In the genomic region with DNA sequence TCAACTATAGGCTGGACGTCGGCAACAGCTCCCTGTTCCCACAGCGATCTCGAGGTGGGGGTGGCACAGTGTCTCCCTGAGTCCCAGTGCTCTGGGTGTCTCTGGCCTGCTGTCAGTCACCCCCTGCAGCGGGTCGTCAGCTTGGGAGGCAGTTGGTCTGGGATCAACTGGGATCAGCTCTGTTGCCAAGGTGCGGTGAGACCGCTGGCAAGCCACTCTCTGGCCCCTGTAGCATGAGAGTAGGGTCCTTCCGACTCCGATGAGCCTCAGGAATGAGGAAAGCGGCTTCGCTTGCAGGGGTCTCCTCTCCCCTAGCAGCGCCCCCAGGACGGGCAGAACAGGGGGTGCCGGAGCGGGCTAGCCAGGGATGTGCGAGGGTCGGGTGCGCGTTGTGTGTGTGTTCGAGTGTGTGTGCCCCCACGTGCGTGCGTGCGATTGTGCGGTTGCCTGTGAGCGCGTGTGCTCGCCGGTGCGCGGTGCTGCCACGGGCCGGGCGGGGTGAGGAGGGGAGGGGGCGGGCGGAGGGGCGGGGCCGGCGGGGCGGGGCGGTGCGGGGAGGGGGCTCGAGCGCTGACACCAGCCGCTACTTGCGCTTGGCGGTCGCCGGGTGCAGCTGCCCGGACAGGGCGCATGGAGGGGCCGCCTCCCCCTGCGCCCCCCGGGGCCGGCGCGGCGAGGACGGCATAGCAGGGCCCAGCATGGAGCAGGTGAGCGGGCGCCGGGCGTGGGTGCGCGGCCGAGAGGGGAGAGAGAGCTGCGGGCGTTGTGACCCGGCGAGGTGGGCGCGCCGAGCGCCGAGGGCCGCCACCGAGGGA, we compare ENCODE assay signal across 10 cellular contexts. TPM values are rescaled to one million over a fixed set of nuclear protein-coding genes. Genes with fewer than 3 reads are reported as not detected.
DNase-seq lines count a peak whose midpoint lies in the region; ATAC-seq and TF ChIP-seq lines count a peak whose summit lies in the region.
"Had no signal": no experiment of that assay in that cellular context is flagged by ENCODE, and none has a peak within 500 bp of the region (broad histone marks: within the 10 kb centered on the region; RNA-seq: fewer than 3 reads in every experiment).

No MANE protein-coding gene starts in this region.

- peaks cover 3% of the 10 kb centered on the region for H3K4me1 Mint-ChIP-seq in CD8-positive, alpha-beta T cell (ENCODE audit: low read depth)
- H3K4me1 Mint-ChIP-seq in dendritic cell treated with granulocyte-macrophage colony-stimulating factor and Interleukin-4, amounts not matched to agents 40 ng/mL and 50 ng/mL, for 4 days (ENCODE audit: low read depth): peaks cover 31% of the 10 kb centered on the region

- no peaks in the 10 kb centered on the region for H3K9me3 ChIP-seq in CD8-positive, alpha-beta T cell (ENCODE audit: low read length)
- H3K9me3 ChIP-seq in trophoblast cell (ENCODE audit: insufficient read depth, low read depth, low read length): peaks cover 4% of the 10 kb centered on the region

- no peak overlapping the region for H4K8ac ChIP-seq in trophoblast cell (ENCODE audit: low read depth, low read length)

- H4K91ac ChIP-seq in trophoblast cell (ENCODE audit: low read depth, low read length): no peak overlapping the region

- H3K27ac ChIP-seq in CD8-positive, alpha-beta T cell (ENCODE audit: low read depth, low read length): no peak overlapping the region
- no peak overlapping the region for H3K27ac ChIP-seq in trophoblast cell (ENCODE audit: low read depth, low read length)

- no peak for DNase-seq in CD8-positive, alpha-beta T cell
- DNase-seq in HEK293T (ENCODE audit: extremely low spot score): peak; percentile 27
- no peak for DNase-seq in trophoblast cell
- DNase-seq in stimulated activated CD4-positive, alpha-beta T cell treated with anti-CD3 and anti-CD28 coated beads, Interleukin-2, amount 100 ng/mL, for 48 hours: no peak
- DNase-seq in pons (ENCODE audit: low spot score): no peak
- DNase-seq: hippocampal formation had no signal

- peaks cover 17% of the 10 kb centered on the region for H3K27me3 ChIP-seq in CD8-positive, alpha-beta T cell (ENCODE audit: insufficient read depth, low read length)
- peaks cover 28% of the 10 kb centered on the region for H3K27me3 ChIP-seq in trophoblast cell (ENCODE audit: insufficient read depth, low read length)

- no peaks in the 10 kb centered on the region for H3K36me3 ChIP-seq in CD8-positive, alpha-beta T cell (ENCODE audit: insufficient read depth, low read length)
- H3K36me3 ChIP-seq in trophoblast cell (ENCODE audit: control insufficient read depth in 1 of 2, insufficient read depth in 2 of 2, low read length in 2 of 2): no peaks in the 10 kb centered on the region

- H3K79me1 ChIP-seq in trophoblast cell (ENCODE audit: low read length): peaks cover 3% of the 10 kb centered on the region

- no peak overlapping the region for H3K18ac ChIP-seq in trophoblast cell (ENCODE audit: low read length)

- H4K12ac ChIP-seq in trophoblast cell (ENCODE audit: low read depth, low read length): no peak overlapping the region

- no peak for ATAC-seq in CD8-positive, alpha-beta T cell
- ATAC-seq in GM19463 (IDR thresholded peaks at IDR 0.05; ENCODE audit: unreplicated experiment) (no peak), HG02610 (IDR thresholded peaks at IDR 0.05; ENCODE audit: unreplicated experiment) (no peak)
- ATAC-seq: K562 had no signal

- H2BK120ac ChIP-seq in trophoblast cell (ENCODE audit: insufficient read depth, low read length, poor library complexity): no peak overlapping the region

- no peaks in the 10 kb centered on the region for H3K9me3 Mint-ChIP-seq in CD8-positive, alpha-beta T cell
- no peaks in the 10 kb centered on the region for H3K9me3 Mint-ChIP-seq in dendritic cell treated with granulocyte-macrophage colony-stimulating factor and Interleukin-4, amounts not matched to agents 40 ng/mL and 50 ng/mL, for 4 days

- H3K27me3 Mint-ChIP-seq in CD8-positive, alpha-beta T cell (ENCODE audit: low read depth): peaks cover 48% of the 10 kb centered on the region
- peaks cover 74% of the 10 kb centered on the region for H3K27me3 Mint-ChIP-seq in dendritic cell treated with granulocyte-macrophage colony-stimulating factor and Interleukin-4, amounts not matched to agents 40 ng/mL and 50 ng/mL, for 4 days

- H2AK5ac ChIP-seq in trophoblast cell (ENCODE audit: low read length): no peak overlapping the region

- no peak for TF ChIP-seq CTCF in CD8-positive, alpha-beta T cell (IDR thresholded peaks at IDR 0.05)

- peaks cover 8% of the 10 kb centered on the region for H3K4me1 ChIP-seq in CD8-positive, alpha-beta T cell (ENCODE audit: insufficient read depth, low read length)
- peaks cover 2 to 3% of the 10 kb centered on the region in 2 experiments for H3K4me1 ChIP-seq in trophoblast cell (ENCODE audit: control insufficient read depth in 1 of 2, insufficient read depth in 2 of 2, low read length in 2 of 2)

- H3K4me3 Mint-ChIP-seq in CD8-positive, alpha-beta T cell: peak overlapping the region; percentile 59
- H3K4me3 Mint-ChIP-seq in dendritic cell treated with granulocyte-macrophage colony-stimulating factor and Interleukin-4, amounts not matched to agents 40 ng/mL and 50 ng/mL, for 4 days: no peak overlapping the region

- POLR2A ChIA-PET in CD8-positive, alpha-beta T cell (lab: Charles Lee): no interaction called here
- POLR2A ChIA-PET in HEK293T (lab: Yijun Ruan, JAX): no interaction called here

- H2BK12ac ChIP-seq in trophoblast cell (ENCODE audit: low read length): no peak overlapping the region

- H3K4me3 ChIP-seq in CD8-positive, alpha-beta T cell (ENCODE audit: low read depth, low read length): no peak overlapping the region
- H3K4me3 ChIP-seq in trophoblast cell (ENCODE audit: low read depth, low read length): no peak overlapping the region
- H3K4me3 ChIP-seq: K562 had no signal

- no peak overlapping the region for H3K9ac ChIP-seq in trophoblast cell (ENCODE audit: low read length)

- H3K14ac ChIP-seq in trophoblast cell (ENCODE audit: low read length): no peak overlapping the region

- H3K23ac ChIP-seq in trophoblast cell (ENCODE audit: low read length): no peak overlapping the region

- H3K27ac Mint-ChIP-seq in CD8-positive, alpha-beta T cell: no peak overlapping the region
- H3K27ac Mint-ChIP-seq in dendritic cell treated with granulocyte-macrophage colony-stimulating factor and Interleukin-4, amounts not matched to agents 40 ng/mL and 50 ng/mL, for 4 days: peak overlapping the region; percentile 26

- H3K4ac ChIP-seq in trophoblast cell (ENCODE audit: low read depth, low read length): no peak overlapping the region

- no CpG with 5 or more reads among the region's 78 CpGs for WGBS in trophoblast cell (ENCODE audit: extremely low coverage, insufficient coverage, insufficient read length)

- intact Hi-C loops in CD8-positive, alpha-beta T cell (cut with DNase I, micrococcal nuclease): no loop called here
- intact Hi-C loops in dendritic cell treated with granulocyte-macrophage colony-stimulating factor and Interleukin-4, amounts not matched to agents 40 ng/mL and 50 ng/mL, for 4 days (cut with micrococcal nuclease): no loop called here

- peaks cover 2% of the 10 kb centered on the region for H3K79me2 ChIP-seq in trophoblast cell (ENCODE audit: control insufficient read depth, insufficient read depth, low read length, poor library complexity)

- no peak overlapping the region for H2BK5ac ChIP-seq in trophoblast cell (ENCODE audit: low read depth, low read length, poor library complexity)

- H3K36me3 Mint-ChIP-seq in CD8-positive, alpha-beta T cell: no peaks in the 10 kb centered on the region
- no peaks in the 10 kb centered on the region for H3K36me3 Mint-ChIP-seq in dendritic cell treated with granulocyte-macrophage colony-stimulating factor and Interleukin-4, amounts not matched to agents 40 ng/mL and 50 ng/mL, for 4 days (ENCODE audit: low read depth)

- H3K4me2 ChIP-seq in trophoblast cell (ENCODE audit: low read length): peak overlapping the region; percentile 55

- no peak overlapping the region for H2AFZ ChIP-seq in trophoblast cell (ENCODE audit: insufficient read depth, low read length, poor library complexity)

- CTCF ChIA-PET in CD8-positive, alpha-beta T cell (lab: Charles Lee): interaction anchor here (0.8 to 14.1 kb wide), 2 partner anchors 28 to 69 kb away, joined by 3 to 320 read pairs; partner anchors contain the start of genes GPR179 and SOCS7
- CTCF ChIA-PET in HEK293T (lab: Yijun Ruan, JAX): interaction anchor here (0.8 to 3.1 kb wide), 3 partner anchors 56 to 86 kb away, joined by 3 to 13 read pairs (median 5); no protein-coding TSS in a partner anchor

TF ChIP-seq in HEK293T, 16 proteins besides CTCF, POLR2A, EP300 and RAD21:
- TF ChIP-seq HDGF (IDR thresholded peaks at IDR 0.05; ENCODE audit: borderline replicate concordance): no peak
- TF ChIP-seq SUZ12 (IDR thresholded peaks at IDR 0.05): no peak
- TF ChIP-seq ZNF384 (IDR thresholded peaks at IDR 0.05): no peak
- no peak for TF ChIP-seq ARNT (IDR thresholded peaks at IDR 0.05)
- TF ChIP-seq NFRKB (IDR thresholded peaks at IDR 0.05): no peak
- TF ChIP-seq L3MBTL2 (conservative IDR thresholded peaks at IDR 0.05): 0 out of 2 replicates have a peak, but pooled peaks have one; percentile 26
- no peak for TF ChIP-seq FOXK2 (IDR thresholded peaks at IDR 0.05)
- no peak for TF ChIP-seq BHLHE40 (IDR thresholded peaks at IDR 0.05; ENCODE audit: borderline replicate concordance)

RNA-seq across cellular contexts. Expression of gene ARHGAP23, which starts 9.4 kb away (rescaled TPM):
- under 1 TPM; 0.30 to 0.33 TPM for total RNA-seq in CD8-positive, alpha-beta T cell
- polyA plus RNA-seq in trophoblast cell (2013): 16.7 and 17.8 TPM in 2 replicates
